1 cellular context compared by ENCODE assay signal in the genomic region with DNA sequence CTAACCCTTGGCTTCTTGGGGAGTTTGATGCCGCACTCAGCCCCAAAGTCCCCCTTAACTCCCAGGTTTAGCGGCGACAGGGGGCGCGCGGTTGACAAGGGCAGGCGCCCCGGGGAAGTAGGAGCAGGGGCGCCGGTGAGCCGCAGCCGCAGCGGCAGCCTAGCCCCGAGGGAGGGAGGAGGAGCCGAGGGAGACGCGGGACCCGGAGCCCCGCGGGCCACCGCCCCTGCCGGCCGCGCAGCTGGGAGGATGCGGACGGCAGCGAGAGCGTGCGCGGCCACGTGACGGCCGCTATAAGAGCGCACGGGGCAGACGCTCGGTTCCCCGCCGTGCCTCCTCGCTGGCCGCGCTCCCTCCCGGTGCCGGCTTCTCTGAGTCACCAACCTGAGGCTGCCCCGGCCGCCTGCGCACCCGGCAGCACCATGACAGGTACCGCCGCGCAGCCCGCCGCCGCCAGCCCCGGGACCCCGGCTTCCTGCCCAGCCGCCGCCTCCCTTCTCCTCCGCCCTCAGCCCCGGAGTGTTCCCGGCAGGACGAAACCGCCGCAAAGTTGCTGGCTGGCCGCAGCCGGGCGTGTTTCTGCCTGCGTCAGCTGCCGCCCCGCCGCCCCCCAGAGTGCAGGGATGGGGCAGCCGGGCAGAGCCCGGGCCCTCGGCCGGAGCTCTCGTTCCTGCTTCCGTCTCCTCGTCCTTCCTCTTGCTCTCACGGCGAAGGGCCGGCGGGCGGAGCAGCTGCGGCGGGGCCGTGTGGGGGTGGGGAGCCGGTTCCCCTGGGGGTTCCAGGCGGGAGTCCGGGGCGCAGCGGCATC.
TF ChIP-seq lines count a peak whose summit lies in the region.

TSS of gene GYG1 (plus strand) at position 322 of the 808 bp plus-strand sequence. CDS start at position 423, 101 bp downstream.

TF ChIP-seq in GM12878, 131 proteins besides CTCF, POLR2A, EP300 and RAD21 (continued from another document and continues in another):
- TF ChIP-seq ELK1 (IDR thresholded peaks at IDR 0.05; ENCODE audit: low read depth, low read length) = no peak
- TF ChIP-seq EGR1 (IDR thresholded peaks at IDR 0.05; ENCODE audit: borderline replicate concordance in 1 of 2, low read depth in 2 of 2, low read length in 2 of 2) = 0 out of 3 replicates have a peak, but pooled peaks of 1 of the 2 experiments have one; percentile 5
- peak; percentile 89 for TF ChIP-seq POLR2AphosphoS5 (IDR thresholded peaks at IDR 0.05; ENCODE audit: low read length)
- no peak for TF ChIP-seq HCFC1 (IDR thresholded peaks at IDR 0.05; ENCODE audit: low read length)
- TF ChIP-seq, protein P1, sequence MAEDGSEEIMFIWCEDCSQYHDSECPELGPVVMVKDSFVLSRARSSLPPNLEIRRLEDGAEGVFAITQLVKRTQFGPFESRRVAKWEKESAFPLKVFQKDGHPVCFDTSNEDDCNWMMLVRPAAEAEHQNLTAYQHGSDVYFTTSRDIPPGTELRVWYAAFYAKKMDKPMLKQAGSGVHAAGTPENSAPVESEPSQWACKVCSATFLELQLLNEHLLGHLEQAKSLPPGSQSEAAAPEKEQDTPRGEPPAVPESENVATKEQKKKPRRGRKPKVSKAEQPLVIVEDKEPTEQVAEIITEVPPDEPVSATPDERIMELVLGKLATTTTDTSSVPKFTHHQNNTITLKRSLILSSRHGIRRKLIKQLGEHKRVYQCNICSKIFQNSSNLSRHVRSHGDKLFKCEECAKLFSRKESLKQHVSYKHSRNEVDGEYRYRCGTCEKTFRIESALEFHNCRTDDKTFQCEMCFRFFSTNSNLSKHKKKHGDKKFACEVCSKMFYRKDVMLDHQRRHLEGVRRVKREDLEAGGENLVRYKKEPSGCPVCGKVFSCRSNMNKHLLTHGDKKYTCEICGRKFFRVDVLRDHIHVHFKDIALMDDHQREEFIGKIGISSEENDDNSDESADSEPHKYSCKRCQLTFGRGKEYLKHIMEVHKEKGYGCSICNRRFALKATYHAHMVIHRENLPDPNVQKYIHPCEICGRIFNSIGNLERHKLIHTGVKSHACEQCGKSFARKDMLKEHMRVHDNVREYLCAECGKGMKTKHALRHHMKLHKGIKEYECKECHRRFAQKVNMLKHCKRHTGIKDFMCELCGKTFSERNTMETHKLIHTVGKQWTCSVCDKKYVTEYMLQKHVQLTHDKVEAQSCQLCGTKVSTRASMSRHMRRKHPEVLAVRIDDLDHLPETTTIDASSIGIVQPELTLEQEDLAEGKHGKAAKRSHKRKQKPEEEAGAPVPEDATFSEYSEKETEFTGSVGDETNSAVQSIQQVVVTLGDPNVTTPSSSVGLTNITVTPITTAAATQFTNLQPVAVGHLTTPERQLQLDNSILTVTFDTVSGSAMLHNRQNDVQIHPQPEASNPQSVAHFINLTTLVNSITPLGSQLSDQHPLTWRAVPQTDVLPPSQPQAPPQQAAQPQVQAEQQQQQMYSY (CRISPR knock-in tag; IDR thresholded peaks at IDR 0.05) = no peak
- TF ChIP-seq NR2C1 (IDR thresholded peaks at IDR 0.05) = no peak
- TF ChIP-seq JUNB (IDR thresholded peaks at IDR 0.05) = no peak
- TF ChIP-seq CBFB (IDR thresholded peaks at IDR 0.05; ENCODE audit: low read depth) = no peak
- TF ChIP-seq NFXL1 (IDR thresholded peaks at IDR 0.05; ENCODE audit: borderline replicate concordance) = no peak
- no peak for TF ChIP-seq CHD4 (IDR thresholded peaks at IDR 0.05)
- no peak for TF ChIP-seq WRNIP1 (IDR thresholded peaks at IDR 0.05; ENCODE audit: borderline replicate concordance, low read depth, low read length)
- TF ChIP-seq KLF5 (IDR thresholded peaks at IDR 0.05; ENCODE audit: partially characterized antibody) = peak; percentile 66
- no peak for TF ChIP-seq SP1 (IDR thresholded peaks at IDR 0.05; ENCODE audit: low read depth, low read length)
- no peak; the same call in 1 of the 2 replicates for TF ChIP-seq SMC3 (IDR thresholded peaks at IDR 0.05; ENCODE audit: borderline replicate concordance, low read length)
- TF ChIP-seq CEBPB (IDR thresholded peaks at IDR 0.05; ENCODE audit: borderline replicate concordance in 1 of 2, low read depth in 2 of 2, low read length in 2 of 2) = no peak
- no peak for TF ChIP-seq RCOR1 (conservative IDR thresholded peaks at IDR 0.05; ENCODE audit: low read depth, low read length)
- 0 out of 2 replicates have a peak, but pooled peaks have one; percentile 2 for TF ChIP-seq BCL11A (IDR thresholded peaks at IDR 0.05; ENCODE audit: low read depth, low read length)
- no peak for TF ChIP-seq ZNF622 (IDR thresholded peaks at IDR 0.05)
- TF ChIP-seq NFIC (IDR thresholded peaks at IDR 0.05; ENCODE audit: low read depth, low read length) = no peak
- TF ChIP-seq E4F1 (IDR thresholded peaks at IDR 0.05; ENCODE audit: borderline replicate concordance, partially characterized antibody) = no peak
- TF ChIP-seq, protein P2, sequence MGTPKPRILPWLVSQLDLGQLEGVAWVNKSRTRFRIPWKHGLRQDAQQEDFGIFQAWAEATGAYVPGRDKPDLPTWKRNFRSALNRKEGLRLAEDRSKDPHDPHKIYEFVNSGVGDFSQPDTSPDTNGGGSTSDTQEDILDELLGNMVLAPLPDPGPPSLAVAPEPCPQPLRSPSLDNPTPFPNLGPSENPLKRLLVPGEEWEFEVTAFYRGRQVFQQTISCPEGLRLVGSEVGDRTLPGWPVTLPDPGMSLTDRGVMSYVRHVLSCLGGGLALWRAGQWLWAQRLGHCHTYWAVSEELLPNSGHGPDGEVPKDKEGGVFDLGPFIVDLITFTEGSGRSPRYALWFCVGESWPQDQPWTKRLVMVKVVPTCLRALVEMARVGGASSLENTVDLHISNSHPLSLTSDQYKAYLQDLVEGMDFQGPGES (IDR thresholded peaks at IDR 0.05) = no peak
- TF ChIP-seq, protein P3, sequence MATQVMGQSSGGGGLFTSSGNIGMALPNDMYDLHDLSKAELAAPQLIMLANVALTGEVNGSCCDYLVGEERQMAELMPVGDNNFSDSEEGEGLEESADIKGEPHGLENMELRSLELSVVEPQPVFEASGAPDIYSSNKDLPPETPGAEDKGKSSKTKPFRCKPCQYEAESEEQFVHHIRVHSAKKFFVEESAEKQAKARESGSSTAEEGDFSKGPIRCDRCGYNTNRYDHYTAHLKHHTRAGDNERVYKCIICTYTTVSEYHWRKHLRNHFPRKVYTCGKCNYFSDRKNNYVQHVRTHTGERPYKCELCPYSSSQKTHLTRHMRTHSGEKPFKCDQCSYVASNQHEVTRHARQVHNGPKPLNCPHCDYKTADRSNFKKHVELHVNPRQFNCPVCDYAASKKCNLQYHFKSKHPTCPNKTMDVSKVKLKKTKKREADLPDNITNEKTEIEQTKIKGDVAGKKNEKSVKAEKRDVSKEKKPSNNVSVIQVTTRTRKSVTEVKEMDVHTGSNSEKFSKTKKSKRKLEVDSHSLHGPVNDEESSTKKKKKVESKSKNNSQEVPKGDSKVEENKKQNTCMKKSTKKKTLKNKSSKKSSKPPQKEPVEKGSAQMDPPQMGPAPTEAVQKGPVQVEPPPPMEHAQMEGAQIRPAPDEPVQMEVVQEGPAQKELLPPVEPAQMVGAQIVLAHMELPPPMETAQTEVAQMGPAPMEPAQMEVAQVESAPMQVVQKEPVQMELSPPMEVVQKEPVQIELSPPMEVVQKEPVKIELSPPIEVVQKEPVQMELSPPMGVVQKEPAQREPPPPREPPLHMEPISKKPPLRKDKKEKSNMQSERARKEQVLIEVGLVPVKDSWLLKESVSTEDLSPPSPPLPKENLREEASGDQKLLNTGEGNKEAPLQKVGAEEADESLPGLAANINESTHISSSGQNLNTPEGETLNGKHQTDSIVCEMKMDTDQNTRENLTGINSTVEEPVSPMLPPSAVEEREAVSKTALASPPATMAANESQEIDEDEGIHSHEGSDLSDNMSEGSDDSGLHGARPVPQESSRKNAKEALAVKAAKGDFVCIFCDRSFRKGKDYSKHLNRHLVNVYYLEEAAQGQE (IDR thresholded peaks at IDR 0.05; ENCODE audit: low read depth, low read length) = no peak
- no peak for TF ChIP-seq HSF1 (IDR thresholded peaks at IDR 0.05; ENCODE audit: low read depth, low read length)
- no peak for TF ChIP-seq FOXK2 (IDR thresholded peaks at IDR 0.05)
- TF ChIP-seq KAT2A (conservative IDR thresholded peaks at IDR 0.05; ENCODE audit: control insufficient read depth, low read depth, low read length) = no peak
- TF ChIP-seq NFYA (IDR thresholded peaks at IDR 0.05; ENCODE audit: borderline replicate concordance, low read depth, low read length) = no peak
- 0 out of 2 replicates have a peak, but pooled peaks have one; percentile 77 for TF ChIP-seq DPF2 (IDR thresholded peaks at IDR 0.05)
- no peak for TF ChIP-seq ETV6 (conservative IDR thresholded peaks at IDR 0.05 in 1 of 2, IDR thresholded peaks at IDR 0.05 in 1 of 2; ENCODE audit: borderline replicate concordance in 1 of 2, low read depth in 1 of 2)
- TF ChIP-seq, protein P4, sequence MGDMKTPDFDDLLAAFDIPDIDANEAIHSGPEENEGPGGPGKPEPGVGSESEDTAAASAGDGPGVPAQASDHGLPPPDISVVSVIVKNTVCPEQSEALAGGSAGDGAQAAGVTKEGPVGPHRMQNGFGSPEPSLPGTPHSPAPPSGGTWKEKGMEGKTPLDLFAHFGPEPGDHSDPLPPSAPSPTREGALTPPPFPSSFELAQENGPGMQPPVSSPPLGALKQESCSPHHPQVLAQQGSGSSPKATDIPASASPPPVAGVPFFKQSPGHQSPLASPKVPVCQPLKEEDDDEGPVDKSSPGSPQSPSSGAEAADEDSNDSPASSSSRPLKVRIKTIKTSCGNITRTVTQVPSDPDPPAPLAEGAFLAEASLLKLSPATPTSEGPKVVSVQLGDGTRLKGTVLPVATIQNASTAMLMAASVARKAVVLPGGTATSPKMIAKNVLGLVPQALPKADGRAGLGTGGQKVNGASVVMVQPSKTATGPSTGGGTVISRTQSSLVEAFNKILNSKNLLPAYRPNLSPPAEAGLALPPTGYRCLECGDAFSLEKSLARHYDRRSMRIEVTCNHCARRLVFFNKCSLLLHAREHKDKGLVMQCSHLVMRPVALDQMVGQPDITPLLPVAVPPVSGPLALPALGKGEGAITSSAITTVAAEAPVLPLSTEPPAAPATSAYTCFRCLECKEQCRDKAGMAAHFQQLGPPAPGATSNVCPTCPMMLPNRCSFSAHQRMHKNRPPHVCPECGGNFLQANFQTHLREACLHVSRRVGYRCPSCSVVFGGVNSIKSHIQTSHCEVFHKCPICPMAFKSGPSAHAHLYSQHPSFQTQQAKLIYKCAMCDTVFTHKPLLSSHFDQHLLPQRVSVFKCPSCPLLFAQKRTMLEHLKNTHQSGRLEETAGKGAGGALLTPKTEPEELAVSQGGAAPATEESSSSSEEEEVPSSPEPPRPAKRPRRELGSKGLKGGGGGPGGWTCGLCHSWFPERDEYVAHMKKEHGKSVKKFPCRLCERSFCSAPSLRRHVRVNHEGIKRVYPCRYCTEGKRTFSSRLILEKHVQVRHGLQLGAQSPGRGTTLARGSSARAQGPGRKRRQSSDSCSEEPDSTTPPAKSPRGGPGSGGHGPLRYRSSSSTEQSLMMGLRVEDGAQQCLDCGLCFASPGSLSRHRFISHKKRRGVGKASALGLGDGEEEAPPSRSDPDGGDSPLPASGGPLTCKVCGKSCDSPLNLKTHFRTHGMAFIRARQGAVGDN (IDR thresholded peaks at IDR 0.05) = 0 out of 2 replicates have a peak, but pooled peaks have one; percentile 43
